1 cellular context compared by ENCODE assay signal in genomic region chr17:70119545-70119944, GRCh38.
TF ChIP-seq lines count a peak whose summit lies in the region.

No MANE protein-coding gene starts in this region.

TF ChIP-seq in K562, 482 proteins besides CTCF, POLR2A, EP300 and RAD21:
- no peak for TF ChIP-seq PHB2 (IDR thresholded peaks at IDR 0.05; ENCODE audit: low read depth)
- TF ChIP-seq RREB1 (CRISPR knock-in tag; IDR thresholded peaks at IDR 0.05): no peak
- TF ChIP-seq KAT7 (CRISPR knock-in tag; IDR thresholded peaks at IDR 0.05; ENCODE audit: borderline replicate concordance): no peak
- no peak for TF ChIP-seq POLR2G (IDR thresholded peaks at IDR 0.05; ENCODE audit: low read depth, low read length)
- no peak for TF ChIP-seq NFE2L1 (tag; IDR thresholded peaks at IDR 0.05; ENCODE audit: borderline replicate concordance, low read depth)
